In genomic region chr9:83964973-83965349, GRCh38 we compare ENCODE assay signal across 9 cellular contexts. TPM values are rescaled to one million over a fixed set of nuclear protein-coding genes. Genes with fewer than 3 reads are reported as not detected.
DNase-seq lines count a peak whose midpoint lies in the region; ATAC-seq, FAIRE-seq and TF ChIP-seq lines count a peak whose summit lies in the region.
"Had no signal": no experiment of that assay in that cellular context is flagged by ENCODE, and none has a peak within 500 bp of the region (broad histone marks: within the 10 kb centered on the region; RNA-seq: fewer than 3 reads in every experiment).

No MANE protein-coding gene starts in this region.

- TF ChIP-seq CTCF in endothelial cell of umbilical vein (IDR thresholded peaks at IDR 0.05; ENCODE audit: extremely low read depth in 1 of 2, insufficient read depth in 1 of 2, low read depth in 1 of 2, low read length in 2 of 2) (no peak), vagina (IDR thresholded peaks at IDR 0.05) (no peak)

- H4K20me1 ChIP-seq in endothelial cell of umbilical vein (replicated peaks; ENCODE audit: control insufficient read depth, extremely low read depth, insufficient read depth, low read length) = no peaks in the 10 kb centered on the region

- dilution Hi-C loops in endothelial cell of umbilical vein (cut with MboI; ENCODE audit: extremely low pct_ligation_motif_present, low sequenced_read_pairs) = no loop called here

- CTCF ChIA-PET in endothelial cell of umbilical vein (lab: Charles Lee) = interaction anchor here (4.8 kb wide), 1 partner anchor 296 kb away, joined by 26 read pairs; no protein-coding TSS in a partner anchor

- DNase-seq in activated T-cell treated with anti-CD3 and anti-CD28 coated beads, Interleukin-2, amount 50 U/mL, for 24 hours = no peak
- no peak for DNase-seq in activated T-cell treated with anti-CD3 and anti-CD28 coated beads, Interleukin-2, amount 50 U/mL, for 1 hour
- peak; percentile 81 for DNase-seq in OCI-M1 (lab: John Stamatoyannopoulos, UW)
- DNase-seq in endothelial cell of umbilical vein (ENCODE audit: low read depth, low spot score) = peak; percentile 24
- DNase-seq in stimulated activated naive B cell treated with anti-CD40 and anti-IgM and Interleukin-4, amounts not matched to agents 10 μg/mL and 1 μg/mL and 100 μg/mL, for 72 hours = no peak
- DNase-seq in vagina (ENCODE audit: extremely low spot score in 2 of 2) = no peak
- no peak for DNase-seq in central memory CD4-positive, alpha-beta T cell
- DNase-seq: head of caudate nucleus had no signal

- H3K4me3 ChIP-seq in endothelial cell of umbilical vein (replicated peaks in 1 of 3; ENCODE audit: insufficient read depth in 1 of 3, low read depth in 1 of 3, low read length in 3 of 3) = no peak overlapping the region
- H3K4me3 ChIP-seq in vagina = no peak overlapping the region

- POLR2A ChIA-PET in endothelial cell of umbilical vein (lab: Charles Lee) = interaction anchor here (1.0 kb wide), 1 partner anchor 13 kb away, joined by 8 read pairs; no protein-coding TSS in a partner anchor

- H3K27ac Mint-ChIP-seq in activated T-cell treated with anti-CD3 and anti-CD28 coated beads, Interleukin-2, amount 50 U/mL, for 24 hours = peak overlapping the region; percentile 53
- peak overlapping the region; percentile 62 for H3K27ac Mint-ChIP-seq in stimulated activated naive B cell treated with anti-CD40 and anti-IgM and Interleukin-4, amounts not matched to agents 10 μg/mL and 1 μg/mL and 100 μg/mL, for 72 hours

- no peaks in the 10 kb centered on the region for H3K9me3 ChIP-seq in endothelial cell of umbilical vein (replicated peaks; ENCODE audit: control insufficient read depth, insufficient read depth, low read length)
- H3K9me3 ChIP-seq in vagina = no peaks in the 10 kb centered on the region

- H3K27ac ChIP-seq in endothelial cell of umbilical vein (ENCODE audit: insufficient read depth, low read depth, low read length) (no peak overlapping the region), vagina (no peak overlapping the region)

- no peaks in the 10 kb centered on the region for H3K9me3 Mint-ChIP-seq in activated T-cell treated with anti-CD3 and anti-CD28 coated beads, Interleukin-2, amount 50 U/mL, for 24 hours
- no peaks in the 10 kb centered on the region for H3K9me3 Mint-ChIP-seq in stimulated activated naive B cell treated with anti-CD40 and anti-IgM and Interleukin-4, amounts not matched to agents 10 μg/mL and 1 μg/mL and 100 μg/mL, for 72 hours

- no peak overlapping the region for H3K9ac ChIP-seq in endothelial cell of umbilical vein (replicated peaks; ENCODE audit: extremely low read depth, insufficient read depth, low read length)

- no peak overlapping the region for H3K4me3 Mint-ChIP-seq in activated T-cell treated with anti-CD3 and anti-CD28 coated beads, Interleukin-2, amount 50 U/mL, for 24 hours
- H3K4me3 Mint-ChIP-seq in stimulated activated naive B cell treated with anti-CD40 and anti-IgM and Interleukin-4, amounts not matched to agents 10 μg/mL and 1 μg/mL and 100 μg/mL, for 72 hours = no peak overlapping the region

- H3K36me3 ChIP-seq in endothelial cell of umbilical vein (ENCODE audit: control insufficient read depth in 2 of 2, extremely low read depth in 1 of 2, insufficient read depth in 2 of 2, low read length in 2 of 2) (peaks cover 5 to 17% of the 10 kb centered on the region in 2 experiments), vagina (peaks cover 0 to 38% of the 10 kb centered on the region in 2 donors)

- no peaks in the 10 kb centered on the region for H3K27me3 ChIP-seq in endothelial cell of umbilical vein (ENCODE audit: control insufficient read depth in 2 of 2, insufficient read depth in 2 of 2, low read length in 2 of 2)
- H3K27me3 ChIP-seq in vagina = no peaks in the 10 kb centered on the region

- peak; percentile 14 to 34 for ATAC-seq in stimulated activated naive B cell treated with anti-CD40 and anti-IgM and Interleukin-4, amounts not matched to agents 10 μg/mL and 1 μg/mL and 100 μg/mL, for 72 hours (replicated peaks)
- no peak for ATAC-seq in GM19452 (IDR thresholded peaks at IDR 0.05; ENCODE audit: unreplicated experiment)

- H3K79me2 ChIP-seq in endothelial cell of umbilical vein (ENCODE audit: control insufficient read depth, insufficient read depth, low read length) = peaks cover 4% of the 10 kb centered on the region

- H3K36me3 Mint-ChIP-seq in activated T-cell treated with anti-CD3 and anti-CD28 coated beads, Interleukin-2, amount 50 U/mL, for 24 hours (ENCODE audit: low read depth) = peaks cover 44% of the 10 kb centered on the region
- H3K36me3 Mint-ChIP-seq in stimulated activated naive B cell treated with anti-CD40 and anti-IgM and Interleukin-4, amounts not matched to agents 10 μg/mL and 1 μg/mL and 100 μg/mL, for 72 hours = peaks cover 15 to 39% of the 10 kb centered on the region in 2 donors

- TF ChIP-seq POLR2A in endothelial cell of umbilical vein (IDR thresholded peaks at IDR 0.05; ENCODE audit: low read depth, low read length) (no peak), vagina (IDR thresholded peaks at IDR 0.05) (no peak)

- no TSS peak for BruUV-seq in endothelial cell of umbilical vein (replicated peaks; lab: Mats Ljungman, UMichigan)

- peaks cover 16% of the 10 kb centered on the region for H3K4me1 Mint-ChIP-seq in activated T-cell treated with anti-CD3 and anti-CD28 coated beads, Interleukin-2, amount 50 U/mL, for 24 hours (ENCODE audit: low read depth)
- H3K4me1 Mint-ChIP-seq in stimulated activated naive B cell treated with anti-CD40 and anti-IgM and Interleukin-4, amounts not matched to agents 10 μg/mL and 1 μg/mL and 100 μg/mL, for 72 hours = peaks cover 4 to 6% of the 10 kb centered on the region in 2 donors

- H2AFZ ChIP-seq in endothelial cell of umbilical vein (ENCODE audit: low read depth, low read length) = no peak overlapping the region

- intact Hi-C loops in endothelial cell of umbilical vein (cut with micrococcal nuclease) (no loop called here), vagina (cut with DNase I) (no loop called here)

- FAIRE-seq in endothelial cell of umbilical vein (lab: Jason Lieb, UNC) = no peak

- H3K4me1 ChIP-seq in endothelial cell of umbilical vein (ENCODE audit: control insufficient read depth, extremely low read depth, insufficient read depth, low read length) = no peaks in the 10 kb centered on the region
- no peaks in the 10 kb centered on the region for H3K4me1 ChIP-seq in vagina

- no peaks in the 10 kb centered on the region for H3K27me3 Mint-ChIP-seq in activated T-cell treated with anti-CD3 and anti-CD28 coated beads, Interleukin-2, amount 50 U/mL, for 24 hours
- no peaks in the 10 kb centered on the region for H3K27me3 Mint-ChIP-seq in stimulated activated naive B cell treated with anti-CD40 and anti-IgM and Interleukin-4, amounts not matched to agents 10 μg/mL and 1 μg/mL and 100 μg/mL, for 72 hours

- H3K9me1 ChIP-seq in endothelial cell of umbilical vein (replicated peaks; ENCODE audit: control insufficient read depth, extremely low read depth, insufficient read depth, low read length) = no peaks in the 10 kb centered on the region

- H3K4me2 ChIP-seq in endothelial cell of umbilical vein (ENCODE audit: insufficient read depth, low read length) = no peak overlapping the region

TF ChIP-seq in endothelial cell of umbilical vein, 7 proteins besides CTCF, POLR2A, EP300 and RAD21:
- no peak for TF ChIP-seq FOS (IDR thresholded peaks at IDR 0.05; ENCODE audit: borderline replicate concordance, insufficient read depth, low read length)
- no peak for TF ChIP-seq EZH2 (IDR thresholded peaks at IDR 0.05; ENCODE audit: borderline replicate concordance, low read depth, low read length, severe bottlenecking)
- TF ChIP-seq GATA2 (IDR thresholded peaks at IDR 0.05; ENCODE audit: insufficient read depth, insufficient read length, low read depth, low read length) = no peak
- TF ChIP-seq POLR2AphosphoS5 (IDR thresholded peaks at IDR 0.05; ENCODE audit: insufficient read depth, low read depth, low read length) = no peak

RNA-seq across cellular contexts. Expression of gene HNRNPK, which starts 15.1 kb away (rescaled TPM):
- total RNA-seq in endothelial cell of umbilical vein = 653 and 663 TPM in 2 replicates
- 341 and 399 TPM in 2 replicates for polyA plus RNA-seq in endothelial cell of umbilical vein
- polyA plus RNA-seq in endothelial cell of umbilical vein (2011; cell fraction: cytosol; rRNA removed) = 427 and 435 TPM in 2 replicates
- 628 and 652 TPM in 2 replicates for polyA plus RNA-seq in endothelial cell of umbilical vein (2011; cell fraction: nucleus; rRNA removed)
- 498 and 617 TPM in 2 replicates for polyA plus RNA-seq in endothelial cell of umbilical vein (2012)
- 661 and 665 TPM in 2 replicates for polyA minus RNA-seq in endothelial cell of umbilical vein
- polyA minus RNA-seq in endothelial cell of umbilical vein (2011; cell fraction: cytosol; rRNA and poly(A)+ RNA removed) = 328 TPM
- polyA minus RNA-seq in endothelial cell of umbilical vein (2011; cell fraction: nucleus; rRNA and poly(A)+ RNA removed) = 608 and 684 TPM in 2 replicates
- 409 TPM for total RNA-seq in vagina

RNA-seq across cellular contexts. Expression of gene RMI1, which starts 15.6 kb away (rescaled TPM):
- 11.4 and 11.5 TPM in 2 replicates for total RNA-seq in endothelial cell of umbilical vein
- polyA plus RNA-seq in endothelial cell of umbilical vein = 0.46 and 1.1 TPM in 2 replicates
- 1.7 and 2.6 TPM in 2 replicates for polyA plus RNA-seq in endothelial cell of umbilical vein (2011; cell fraction: cytosol; rRNA removed)
- 2.1 and 3.0 TPM in 2 replicates for polyA plus RNA-seq in endothelial cell of umbilical vein (2011; cell fraction: nucleus; rRNA removed)
- 4.3 and 8.6 TPM in 2 replicates for polyA plus RNA-seq in endothelial cell of umbilical vein (2012)
- polyA minus RNA-seq in endothelial cell of umbilical vein = 2.2 and 3.1 TPM in 2 replicates
- polyA minus RNA-seq in endothelial cell of umbilical vein (2011; cell fraction: cytosol; rRNA and poly(A)+ RNA removed) = 10.1 TPM
- 1.3 and 2.3 TPM in 2 replicates for polyA minus RNA-seq in endothelial cell of umbilical vein (2011; cell fraction: nucleus; rRNA and poly(A)+ RNA removed)
- 2.9 TPM for total RNA-seq in vagina

RNA-seq across cellular contexts. Expression of gene KIF27, which starts 43.7 kb away (rescaled TPM):
- total RNA-seq in endothelial cell of umbilical vein (3.2 and 3.5 TPM in 2 replicates), vagina (6.1 TPM)
- polyA plus RNA-seq in endothelial cell of umbilical vein = 0.16 and 0.28 TPM in 2 replicates
- 0.48 and 0.52 TPM in 2 replicates for polyA plus RNA-seq in endothelial cell of umbilical vein (2011; cell fraction: cytosol; rRNA removed)
- 2.4 and 4.1 TPM in 2 replicates for polyA plus RNA-seq in endothelial cell of umbilical vein (2011; cell fraction: nucleus; rRNA removed)
- 1.7 and 1.8 TPM in 2 replicates for polyA plus RNA-seq in endothelial cell of umbilical vein (2012)
- 1.2 and 1.9 TPM in 2 replicates for polyA minus RNA-seq in endothelial cell of umbilical vein
- polyA minus RNA-seq in endothelial cell of umbilical vein (2011; cell fraction: cytosol; rRNA and poly(A)+ RNA removed) = 1.0 TPM
- polyA minus RNA-seq in endothelial cell of umbilical vein (2011; cell fraction: nucleus; rRNA and poly(A)+ RNA removed) = 3.8 TPM in 2 replicates

Comparison
In these comparisons a context has a peak if more than half of its experiments do, and no peak if none do; other contexts are left out.
1. DNase-seq: peak in OCI-M1 (single experiment) and endothelial cell of umbilical vein (single experiment); none in activated T-cell treated with anti-CD3 and anti-CD28 coated beads, Interleukin-2, amount 50 U/mL, for 24 hours (single experiment), activated T-cell treated with anti-CD3 and anti-CD28 coated beads, Interleukin-2, amount 50 U/mL, for 1 hour (single experiment), stimulated activated naive B cell treated with anti-CD40 and anti-IgM and Interleukin-4, amounts not matched to agents 10 μg/mL and 1 μg/mL and 100 μg/mL, for 72 hours (single experiment), vagina (0 of 2) and central memory CD4-positive, alpha-beta T cell (single experiment).